9 cellular contexts compared by ENCODE assay signal in the genomic region with DNA sequence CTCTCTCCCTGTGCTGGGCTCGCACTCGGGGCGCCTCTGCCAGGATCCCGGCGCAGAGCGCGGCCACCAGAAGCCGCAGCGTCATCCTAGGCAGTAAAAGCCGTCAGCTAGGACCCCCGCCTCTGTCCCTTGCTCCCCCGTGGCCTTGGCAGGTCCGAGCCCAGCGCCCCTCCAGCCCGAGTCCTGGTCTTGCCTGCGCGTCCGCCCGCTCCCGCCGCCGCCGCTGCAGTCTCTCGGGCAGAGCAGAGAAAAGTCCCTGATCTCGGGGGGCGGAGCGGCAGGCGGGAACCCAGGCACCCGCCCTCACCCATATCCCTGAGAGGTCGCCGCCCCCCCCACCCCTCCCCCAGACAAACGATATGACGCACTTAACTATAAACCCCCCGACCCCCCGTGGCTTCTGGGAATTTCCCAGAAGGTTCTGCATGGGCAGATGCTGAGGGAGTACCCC. TPM values are rescaled to one million over a fixed set of nuclear protein-coding genes. Genes with fewer than 3 reads are reported as not detected.
A peak's percentile ranks its signal among the peaks of the same experiment; 100 is the strongest.
DNase-seq lines count a peak whose midpoint lies in the region; ATAC-seq lines count a peak whose summit lies in the region.
"Had no signal": no experiment of that assay in that cellular context is flagged by ENCODE, and none has a peak within 500 bp of the region (broad histone marks: within the 10 kb centered on the region; RNA-seq: fewer than 3 reads in every experiment).

A gene (minus strand): TSS at position 255 of the 451 bp plus-strand sequence. CDS start 170 bp downstream, at position 85.

- no peaks in the 10 kb centered on the region for H3K27me3 ChIP-seq in NT2/D1 (ENCODE audit: insufficient read depth, insufficient read length)

- peak within 1 kb of the TSS; percentile 59 for H3K9ac ChIP-seq in NT2/D1 (ENCODE audit: insufficient read length, low read depth)

- peak within 1 kb of the TSS in 6 of 8 donors; percentile 20 to 74 (median 62) for H3K4me3 Mint-ChIP-seq in naive B cell
- H3K4me3 Mint-ChIP-seq in immature natural killer cell: no peak within 1 kb of the TSS

- H3K9me3 Mint-ChIP-seq in naive B cell (no peaks in the 10 kb centered on the region), immature natural killer cell (no peaks in the 10 kb centered on the region)

- H3K36me3 Mint-ChIP-seq in naive B cell: peaks cover 0 to 7% of the 10 kb centered on the region in 2 donors
- peaks cover 0 to 4% (median 4%) of the 10 kb centered on the region in 3 donors for H3K36me3 Mint-ChIP-seq in immature natural killer cell

- peaks cover 53% of the 10 kb centered on the region for H3K4me1 ChIP-seq in NT2/D1 (ENCODE audit: insufficient read depth, insufficient read length)

- ATAC-seq in esophagus mucosa (no peak), naive B cell (ENCODE audit: low read depth in 2 of 2) (peak; percentile 75 to 76), GM19324 (IDR thresholded peaks at IDR 0.05; ENCODE audit: low FRiP score, unreplicated experiment) (no peak)

- H3K27ac Mint-ChIP-seq in naive B cell (peak within 1 kb of the TSS in 4 of 6 donors; percentile 81 to 93 (median 89)), immature natural killer cell (no peak within 1 kb of the TSS)

- DNase-seq in AG08395 (ENCODE audit: low spot score) (peak; percentile 52), NT2/D1 (ENCODE audit: low read depth, low spot score) (no peak), naive B cell (peak; percentile 13), immature natural killer cell (no peak), C1 segment of cervical spinal cord (lab: John Stamatoyannopoulos, UW) (no peak)
- no peak for DNase-seq in activated CD4-positive, alpha-beta T cell treated with anti-CD3 and anti-CD28 coated beads, Interleukin-2, amount 50 U/mL, for 48 hours
- DNase-seq: activated CD4-positive, CD25-positive, alpha-beta regulatory T cell treated with anti-CD3 and anti-CD28 coated beads, Interleukin-2, amount 50 U/mL, for 72 hours had no signal

- H3K4me3 ChIP-seq in NT2/D1 (ENCODE audit: insufficient read length, low read depth): no peak within 1 kb of the TSS

- H3K36me3 ChIP-seq in NT2/D1 (ENCODE audit: insufficient read depth, insufficient read length, low read length): peaks cover 76% of the 10 kb centered on the region

- H3K4me1 Mint-ChIP-seq in naive B cell (peaks cover 10 to 19% (median 13%) of the 10 kb centered on the region in 3 donors), immature natural killer cell (no peaks in the 10 kb centered on the region)

- H3K9me3 ChIP-seq in NT2/D1 (ENCODE audit: insufficient read depth, low read length): no peaks in the 10 kb centered on the region

- H3K27me3 Mint-ChIP-seq in naive B cell (peaks cover 11 to 56% (median 40%) of the 10 kb centered on the region in 3 donors), immature natural killer cell (ENCODE audit: low read depth in 3 of 3) (peaks cover 7 to 17% (median 9%) of the 10 kb centered on the region in 3 donors)

RNA-seq across cellular contexts. Expression of the gene that starts here (rescaled TPM):
- 86.4 TPM for total RNA-seq in esophagus mucosa
- polyA plus RNA-seq in naive B cell (ENCODE audit: low read depth in 6 of 6) (not detected), immature natural killer cell (not detected)

Comparison
In these comparisons a context has a peak if more than half of its experiments do, and no peak if none do; other contexts are left out.
1. Peak in DNase-seq and ATAC-seq in naive B cell; RNA of the gene not detected or under 1 TPM.
2. H3K27ac Mint-ChIP-seq: peak in naive B cell (4 of 6); none in immature natural killer cell (0 of 6).
3. H3K4me3 Mint-ChIP-seq: peak in naive B cell (6 of 8); none in immature natural killer cell (0 of 5).